ENCODE assay signal across 26 cellular contexts in the genomic region with DNA sequence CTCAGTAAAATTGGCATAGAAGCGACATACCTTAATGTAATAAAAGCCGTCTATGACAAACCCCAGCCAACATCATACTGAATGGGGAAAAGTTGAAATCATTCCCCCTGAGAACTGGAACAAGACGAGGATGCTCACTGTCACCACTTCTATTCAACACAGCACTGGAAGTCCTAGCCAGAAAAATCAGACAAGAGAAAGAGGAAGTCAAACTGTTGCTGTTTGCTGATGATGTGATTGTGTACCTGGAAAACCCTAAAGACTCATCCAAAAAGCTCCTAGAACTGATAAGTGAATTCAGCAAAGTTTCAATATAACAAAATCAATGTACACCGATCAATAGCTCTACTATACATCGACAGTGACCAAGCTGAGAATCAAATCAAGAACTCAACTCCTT.
"Had no signal": no experiment of that assay in that cellular context is flagged by ENCODE, and none has a peak within 500 bp of the region (broad histone marks: within the 10 kb centered on the region; RNA-seq: fewer than 3 reads in every experiment).

No MANE protein-coding gene starts in this region.

- H3K9me3 ChIP-seq: colonic mucosa, esophagus squamous epithelium, gastrocnemius medialis, left lung, lower lobe of right lung had no signal

- H3K4me3 ChIP-seq: colonic mucosa, esophagus squamous epithelium, gastrocnemius medialis, heart right ventricle, left lung, lower lobe of right lung had no signal

- ATAC-seq: effector memory CD8-positive, alpha-beta T cell; esophagus mucosa; gastrocnemius medialis; heart right ventricle; left cardiac atrium; left lung; left ventricle myocardium superior; lower lobe of right lung; naive thymus-derived CD4-positive, alpha-beta T cell; natural killer cell had no signal

- H3K4me1 ChIP-seq: colonic mucosa, esophagus squamous epithelium, gastrocnemius medialis, heart right ventricle, left lung, lower lobe of right lung had no signal

- DNase-seq: colonic mucosa; cortex of kidney; effector CD8-positive, alpha-beta T cell; effector memory CD8-positive, alpha-beta T cell; endodermal cell; erythroblast; esophagus squamous epithelium; foreskin fibroblast; foreskin melanocyte; gastrocnemius medialis; glutamatergic neuron; head of caudate nucleus; heart right ventricle; hippocampal formation; left cardiac atrium; left lung; left ventricle myocardium superior; lower lobe of right lung; midbrain; naive thymus-derived CD4-positive, alpha-beta T cell; natural killer cell had no signal

- FAIRE-seq: endometrium, islet of Langerhans, keratinocyte had no signal

- H3K27ac ChIP-seq: colonic mucosa, epithelial cell of prostate, esophagus squamous epithelium, gastrocnemius medialis, heart right ventricle, left lung, lower lobe of right lung had no signal

- H3K27me3 ChIP-seq: colonic mucosa, esophagus squamous epithelium, gastrocnemius medialis had no signal

- H3K36me3 ChIP-seq: colonic mucosa, esophagus squamous epithelium, gastrocnemius medialis, heart right ventricle, left lung, lower lobe of right lung had no signal
